Comparison of ENCODE assay signal across 28 cellular contexts in genomic region chr18:32036506-32037210, GRCh38. TPM values are rescaled to one million over a fixed set of nuclear protein-coding genes. Genes with fewer than 3 reads are reported as not detected.
DNase-seq lines count a peak whose midpoint lies in the region; ATAC-seq and TF ChIP-seq lines count a peak whose summit lies in the region.
"Had no signal": no experiment of that assay in that cellular context is flagged by ENCODE, and none has a peak within 500 bp of the region (broad histone marks: within the 10 kb centered on the region; RNA-seq: fewer than 3 reads in every experiment).

No MANE protein-coding gene starts in this region.

- H3K4me1 Mint-ChIP-seq in activated T-cell treated with anti-CD3 and anti-CD28 coated beads, Interleukin-2, amount 50 U/mL, for 4 hours (ENCODE audit: low read depth) = peaks cover 77% of the 10 kb centered on the region
- peaks cover 83% of the 10 kb centered on the region for H3K4me1 Mint-ChIP-seq in CD4-positive, alpha-beta T cell (ENCODE audit: low read depth)
- H3K4me1 Mint-ChIP-seq in activated CD4-positive, alpha-beta memory T cell treated with anti-CD3 and anti-CD28 coated beads for 36 hours (ENCODE audit: low read depth) = peaks cover 82% of the 10 kb centered on the region
- H3K4me1 Mint-ChIP-seq in memory B cell = peaks cover 9% of the 10 kb centered on the region

- H3K9me3 ChIP-seq in CD4-positive, alpha-beta T cell (ENCODE audit: control insufficient read depth, low read length) = no peaks in the 10 kb centered on the region
- no peaks in the 10 kb centered on the region for H3K9me3 ChIP-seq in heart right ventricle
- H3K9me3 ChIP-seq: breast epithelium, HAP-1, tibial artery had no signal

- H3K36me3 ChIP-seq in heart right ventricle = peaks cover 0 to 23% (median 0%) of the 10 kb centered on the region in 9 donors
- H3K36me3 ChIP-seq: breast epithelium, HAP-1 had no signal

- H3K27ac ChIP-seq in CD4-positive, alpha-beta T cell (ENCODE audit: low read depth, low read length) = no peak overlapping the region
- no peak overlapping the region for H3K27ac ChIP-seq in heart right ventricle
- H3K27ac ChIP-seq: BLaER1, breast epithelium, foreskin keratinocyte, tibial artery, VCaP had no signal

- POLR2A ChIA-PET in CD4-positive, alpha-beta T cell (lab: Charles Lee) = interaction anchor here (6.3 kb wide), 1 partner anchor 17 kb away, joined by 108 read pairs; the partner anchor contains the start of gene RNF125
- POLR2A ChIA-PET in activated CD4-positive, alpha-beta memory T cell treated with anti-CD3 and anti-CD28 coated beads for 36 hours (lab: Charles Lee) = interaction anchor here (1.2 to 3.6 kb wide), 4 partner anchors 12 to 49 kb away, joined by 3 to 27 read pairs (median 9); partner anchors contain the start of gene RNF125

- no peak for TF ChIP-seq CTCF in CD4-positive, alpha-beta T cell (IDR thresholded peaks at IDR 0.05)
- TF ChIP-seq CTCF in heart right ventricle (IDR thresholded peaks at IDR 0.05) = no peak

- H3K4me3 ChIP-seq in heart right ventricle = no peak overlapping the region
- H3K4me3 ChIP-seq: BLaER1, breast epithelium, HAP-1, tibial artery had no signal

- peaks cover 25% of the 10 kb centered on the region for H3K36me3 Mint-ChIP-seq in activated T-cell treated with anti-CD3 and anti-CD28 coated beads, Interleukin-2, amount 50 U/mL, for 4 hours (ENCODE audit: insufficient read depth)
- H3K36me3 Mint-ChIP-seq in CD4-positive, alpha-beta T cell (ENCODE audit: low read depth) = peaks cover 94% of the 10 kb centered on the region
- H3K36me3 Mint-ChIP-seq in activated CD4-positive, alpha-beta memory T cell treated with anti-CD3 and anti-CD28 coated beads for 36 hours = peaks cover 37% of the 10 kb centered on the region
- peaks cover 17% of the 10 kb centered on the region for H3K36me3 Mint-ChIP-seq in memory B cell

- 91 to 95% methylated on average over 5 of the region's 5 CpGs for WGBS in heart right ventricle, 2 donors

- peaks cover 0 to 32% (median 0%) of the 10 kb centered on the region in 9 donors for H3K4me1 ChIP-seq in heart right ventricle
- H3K4me1 ChIP-seq: breast epithelium, foreskin keratinocyte, HAP-1, tibial artery had no signal

- ATAC-seq in activated T-cell treated with anti-CD3 and anti-CD28 coated beads, Interleukin-2, amount 50 U/mL, for 4 hours = peak; percentile 50 to 58
- no peak for ATAC-seq in CD4-positive, alpha-beta T cell (ENCODE audit: poor library complexity)
- ATAC-seq in memory B cell (ENCODE audit: low read depth) (no peak), heart right ventricle (no peak), HG03442 (IDR thresholded peaks at IDR 0.05; ENCODE audit: unreplicated experiment) (no peak), HG02678 (IDR thresholded peaks at IDR 0.05; ENCODE audit: unreplicated experiment) (no peak)
- ATAC-seq: foreskin keratinocyte, left cardiac atrium had no signal

- no peaks in the 10 kb centered on the region for H3K9me3 Mint-ChIP-seq in activated T-cell treated with anti-CD3 and anti-CD28 coated beads, Interleukin-2, amount 50 U/mL, for 4 hours
- H3K9me3 Mint-ChIP-seq in CD4-positive, alpha-beta T cell = no peaks in the 10 kb centered on the region
- H3K9me3 Mint-ChIP-seq in activated CD4-positive, alpha-beta memory T cell treated with anti-CD3 and anti-CD28 coated beads for 36 hours = peaks cover 2% of the 10 kb centered on the region
- no peaks in the 10 kb centered on the region for H3K9me3 Mint-ChIP-seq in memory B cell

- intact Hi-C loops in CD4-positive, alpha-beta T cell (cut with DNase I, micrococcal nuclease) = no loop called here
- intact Hi-C loops in activated CD4-positive, alpha-beta memory T cell treated with anti-CD3 and anti-CD28 coated beads for 36 hours (cut with micrococcal nuclease) = loop anchor here (1.0 to 2.0 kb wide), 2 partner anchors 14 to 18 kb away; partner anchors contain the start of gene RNF125
- intact Hi-C loops in heart right ventricle (cut with DNase I) = no loop called here

- no peaks in the 10 kb centered on the region for H3K27me3 ChIP-seq in CD4-positive, alpha-beta T cell (ENCODE audit: control insufficient read depth, insufficient read depth, low read length)
- no peaks in the 10 kb centered on the region for H3K27me3 ChIP-seq in heart right ventricle
- H3K27me3 ChIP-seq: BLaER1, breast epithelium, foreskin keratinocyte, tibial artery had no signal

- no peak for DNase-seq in activated T-cell treated with anti-CD3 and anti-CD28 coated beads, Interleukin-2, amount 50 U/mL, for 4 hours
- no peak for DNase-seq in activated T-cell treated with anti-CD3 and anti-CD28 coated beads for 4 hours
- DNase-seq in CD4-positive, alpha-beta T cell = no peak
- peak; percentile 56 for DNase-seq in activated CD4-positive, alpha-beta memory T cell treated with anti-CD3 and anti-CD28 coated beads for 36 hours
- DNase-seq in memory B cell (ENCODE audit: low spot score in 2 of 2) = no peak
- no peak for DNase-seq in heart right ventricle
- DNase-seq: ACHN; amygdala; effector CD8-positive, alpha-beta T cell; EL; foreskin keratinocyte; left cardiac atrium; mammary epithelial cell; NCI-H1092; NCI-H187 treated with DMSO at 0.1 percent for 48 hours; NCI-H2227 treated with DMSO at 0.1 percent for 48 hours; NCI-H748 treated with DMSO at 0.1 percent for 48 hours; nucleus accumbens; RPMI8226; small intestine; stimulated activated naive CD4-positive, alpha-beta T cell treated with Interleukin-2 at 50 U/mL for 16 hours; tibial artery had no signal

- no peak overlapping the region for H3K4me3 Mint-ChIP-seq in activated T-cell treated with anti-CD3 and anti-CD28 coated beads, Interleukin-2, amount 50 U/mL, for 4 hours
- H3K4me3 Mint-ChIP-seq in CD4-positive, alpha-beta T cell = no peak overlapping the region
- peak overlapping the region; percentile 17 for H3K4me3 Mint-ChIP-seq in activated CD4-positive, alpha-beta memory T cell treated with anti-CD3 and anti-CD28 coated beads for 36 hours
- no peak overlapping the region for H3K4me3 Mint-ChIP-seq in memory B cell

- H3K27me3 Mint-ChIP-seq in activated T-cell treated with anti-CD3 and anti-CD28 coated beads, Interleukin-2, amount 50 U/mL, for 4 hours (ENCODE audit: low read depth) = no peaks in the 10 kb centered on the region
- no peaks in the 10 kb centered on the region for H3K27me3 Mint-ChIP-seq in CD4-positive, alpha-beta T cell
- no peaks in the 10 kb centered on the region for H3K27me3 Mint-ChIP-seq in activated CD4-positive, alpha-beta memory T cell treated with anti-CD3 and anti-CD28 coated beads for 36 hours
- no peaks in the 10 kb centered on the region for H3K27me3 Mint-ChIP-seq in memory B cell

- peak overlapping the region; percentile 50 for H3K27ac Mint-ChIP-seq in CD4-positive, alpha-beta T cell
- peak overlapping the region; percentile 91 for H3K27ac Mint-ChIP-seq in activated CD4-positive, alpha-beta memory T cell treated with anti-CD3 and anti-CD28 coated beads for 36 hours
- peak overlapping the region; percentile 51 for H3K27ac Mint-ChIP-seq in memory B cell

- CTCF ChIA-PET in CD4-positive, alpha-beta T cell (lab: Charles Lee) = no interaction called here
- CTCF ChIA-PET in activated CD4-positive, alpha-beta memory T cell treated with anti-CD3 and anti-CD28 coated beads for 36 hours (lab: Charles Lee) = interaction anchor here (0.8 to 2.3 kb wide), 6 partner anchors 10 to 35 kb away, joined by 3 to 10 read pairs (median 4); partner anchors contain the start of gene RNF125

RNA-seq across cellular contexts. Expression of gene RNF125, which starts 18.0 kb away (rescaled TPM):
- 10 to 100 TPM; 16.0 to 29.3 (median 16.8) TPM for total RNA-seq in activated T-cell treated with anti-CD3 and anti-CD28 coated beads, Interleukin-2, amount 50 U/mL, for 4 hours
- 100 to 1,000 TPM; 107 to 112 TPM for total RNA-seq in CD4-positive, alpha-beta T cell
- total RNA-seq in activated CD4-positive, alpha-beta memory T cell treated with anti-CD3 and anti-CD28 coated beads for 36 hours = 10 to 100 TPM; 36.8 to 37.6 TPM
- 1 to 10 TPM in 9 of 10 donors, under 1 TPM in 1; 0.92 to 7.7 (median 2.4) TPM for total RNA-seq in heart right ventricle
- 1 to 10 TPM; 2.7 to 5.1 TPM for polyA plus RNA-seq in heart right ventricle

RNA-seq across cellular contexts. Expression of gene RNF138, which starts 55.0 kb away (rescaled TPM):
- 100 to 1,000 TPM in 2 of 3 donors, 10 to 100 TPM in 1; 96.0 to 120 (median 104) TPM for total RNA-seq in activated T-cell treated with anti-CD3 and anti-CD28 coated beads, Interleukin-2, amount 50 U/mL, for 4 hours
- 100 to 1,000 TPM; 177 to 184 TPM for total RNA-seq in CD4-positive, alpha-beta T cell
- total RNA-seq in activated CD4-positive, alpha-beta memory T cell treated with anti-CD3 and anti-CD28 coated beads for 36 hours = 10 to 100 TPM; 83.7 to 88.3 TPM
- total RNA-seq in heart right ventricle = 10 to 100 TPM in 6 of 10 donors, 1 to 10 TPM in 4; 7.7 to 13.7 (median 10.9) TPM
- polyA plus RNA-seq in heart right ventricle = 1 to 10 TPM; 5.4 to 6.6 TPM

Comparison
In these comparisons a context has a peak if more than half of its experiments do, and no peak if none do; other contexts are left out.
1. ATAC-seq: peak in activated T-cell treated with anti-CD3 and anti-CD28 coated beads, Interleukin-2, amount 50 U/mL, for 4 hours (2 of 2); none in CD4-positive, alpha-beta T cell (single experiment), memory B cell (single experiment), heart right ventricle (0 of 8), HG03442 (single experiment) and HG02678 (single experiment).
2. RNA of gene RNF138, which starts 55.0 kb away (total RNA-seq): 177 to 184 TPM in CD4-positive, alpha-beta T cell, 96.0 to 120 TPM in activated T-cell treated with anti-CD3 and anti-CD28 coated beads, Interleukin-2, amount 50 U/mL, for 4 hours and 83.7 to 88.3 TPM in activated CD4-positive, alpha-beta memory T cell treated with anti-CD3 and anti-CD28 coated beads for 36 hours; 7.7 to 13.7 TPM in heart right ventricle; every median in the first group is over 4 times any median in the second.
3. Peak in every context shown above with its lines, with median percentiles within 50 percentile points of each other: H3K27ac Mint-ChIP-seq.